ENCODE assay signal across 1 cellular context in the genomic region with DNA sequence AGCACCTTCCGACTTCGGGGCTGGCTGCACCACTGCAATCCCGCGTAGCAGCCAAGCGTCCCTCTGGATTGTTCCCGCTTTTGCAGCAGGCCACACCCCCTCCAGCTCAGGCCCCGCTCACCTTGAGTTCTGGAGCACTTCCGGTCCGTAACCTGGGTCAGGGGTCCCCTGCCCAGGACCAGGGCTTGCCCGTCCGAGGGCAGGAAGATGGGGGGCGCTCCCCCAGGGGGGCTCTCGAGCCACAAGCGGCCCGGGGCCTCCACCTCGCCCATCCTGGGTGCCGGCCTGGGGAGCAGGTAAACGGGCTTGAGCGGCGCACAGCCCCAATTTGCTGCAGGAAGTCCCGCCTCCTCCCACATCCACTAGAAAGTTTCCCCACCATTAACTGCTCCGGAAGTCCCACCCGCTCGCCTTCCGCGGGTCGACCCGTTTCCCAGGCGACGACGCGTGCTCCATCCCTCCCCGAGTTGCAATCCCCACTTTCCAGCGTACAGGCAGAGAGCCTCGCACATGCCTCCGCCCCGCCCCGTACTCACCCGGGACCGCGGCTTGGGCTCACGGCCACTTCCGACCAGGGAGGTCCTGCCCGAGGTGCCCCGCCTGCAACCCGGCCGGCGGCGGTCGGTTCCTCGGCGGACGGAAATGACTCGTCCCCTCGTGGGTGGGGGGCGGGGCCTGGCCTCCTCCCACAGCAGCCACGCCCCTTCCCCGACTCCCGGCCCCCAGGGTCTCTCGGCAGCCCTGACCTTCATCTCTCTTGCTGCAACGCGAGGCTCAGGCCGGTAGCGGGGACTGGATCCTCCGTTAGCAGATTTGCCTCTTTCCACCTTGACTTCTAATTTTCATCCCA.
TF ChIP-seq lines count a peak whose summit lies in the region.

Gene PNKP, minus strand, starts transcription at position 644 of the 850 bp plus-strand sequence. Its CDS starts 372 bp downstream, at position 272.

TF ChIP-seq in HEK293, 187 proteins besides CTCF, POLR2A, EP300 and RAD21 (continued from another document and continues in another):
- TF ChIP-seq, protein P1, sequence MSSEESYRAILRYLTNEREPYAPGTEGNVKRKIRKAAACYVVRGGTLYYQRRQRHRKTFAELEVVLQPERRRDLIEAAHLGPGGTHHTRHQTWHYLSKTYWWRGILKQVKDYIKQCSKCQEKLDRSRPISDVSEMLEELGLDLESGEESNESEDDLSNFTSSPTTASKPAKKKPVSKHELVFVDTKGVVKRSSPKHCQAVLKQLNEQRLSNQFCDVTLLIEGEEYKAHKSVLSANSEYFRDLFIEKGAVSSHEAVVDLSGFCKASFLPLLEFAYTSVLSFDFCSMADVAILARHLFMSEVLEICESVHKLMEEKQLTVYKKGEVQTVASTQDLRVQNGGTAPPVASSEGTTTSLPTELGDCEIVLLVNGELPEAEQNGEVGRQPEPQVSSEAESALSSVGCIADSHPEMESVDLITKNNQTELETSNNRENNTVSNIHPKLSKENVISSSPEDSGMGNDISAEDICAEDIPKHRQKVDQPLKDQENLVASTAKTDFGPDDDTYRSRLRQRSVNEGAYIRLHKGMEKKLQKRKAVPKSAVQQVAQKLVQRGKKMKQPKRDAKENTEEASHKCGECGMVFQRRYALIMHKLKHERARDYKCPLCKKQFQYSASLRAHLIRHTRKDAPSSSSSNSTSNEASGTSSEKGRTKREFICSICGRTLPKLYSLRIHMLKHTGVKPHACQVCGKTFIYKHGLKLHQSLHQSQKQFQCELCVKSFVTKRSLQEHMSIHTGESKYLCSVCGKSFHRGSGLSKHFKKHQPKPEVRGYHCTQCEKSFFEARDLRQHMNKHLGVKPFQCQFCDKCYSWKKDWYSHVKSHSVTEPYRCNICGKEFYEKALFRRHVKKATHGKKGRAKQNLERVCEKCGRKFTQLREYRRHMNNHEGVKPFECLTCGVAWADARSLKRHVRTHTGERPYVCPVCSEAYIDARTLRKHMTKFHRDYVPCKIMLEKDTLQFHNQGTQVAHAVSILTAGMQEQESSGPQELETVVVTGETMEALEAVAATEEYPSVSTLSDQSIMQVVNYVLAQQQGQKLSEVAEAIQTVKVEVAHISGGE (tag by site-specific recombination; conservative IDR thresholded peaks at IDR 0.05; ENCODE audit: low read depth) = peak; percentile 98
- TF ChIP-seq ZNF175 (tag by site-specific recombination; IDR thresholded peaks at IDR 0.05) (no peak), ZSCAN5A (tag by site-specific recombination; IDR thresholded peaks at IDR 0.05) (no peak), ZEB2 (tag by site-specific recombination; IDR thresholded peaks at IDR 0.05) (peak; percentile 87), MYNN (tag by site-specific recombination; IDR thresholded peaks at IDR 0.05; ENCODE audit: borderline replicate concordance) (no peak), WT1 (tag by site-specific recombination; IDR thresholded peaks at IDR 0.05) (no peak), BCL11A (tag by site-specific recombination; IDR thresholded peaks at IDR 0.05; ENCODE audit: low read depth) (no peak), ZNF19 (tag by site-specific recombination; IDR thresholded peaks at IDR 0.05; ENCODE audit: low read depth) (no peak), ZNF548 (tag by site-specific recombination; IDR thresholded peaks at IDR 0.05) (no peak), ZFP37 (tag by site-specific recombination; IDR thresholded peaks at IDR 0.05) (no peak), ZNF292 (tag by site-specific recombination; IDR thresholded peaks at IDR 0.05; ENCODE audit: borderline replicate concordance, low read depth) (no peak), ZNF354C (tag by site-specific recombination; IDR thresholded peaks at IDR 0.05; ENCODE audit: borderline replicate concordance, low read depth) (no peak), ZBTB1 (tag by site-specific recombination; IDR thresholded peaks at IDR 0.05) (no peak), KLF10 (tag by site-specific recombination; IDR thresholded peaks at IDR 0.05) (peak; percentile 88), TSHZ1 (tag by site-specific recombination; IDR thresholded peaks at IDR 0.05; ENCODE audit: borderline replicate concordance) (no peak), ZNF157 (tag by site-specific recombination; IDR thresholded peaks at IDR 0.05) (no peak), ZNF324 (tag by site-specific recombination; IDR thresholded peaks at IDR 0.05) (no peak), ZNF626 (tag by site-specific recombination; IDR thresholded peaks at IDR 0.05) (no peak), ZNF555 (tag by site-specific recombination; conservative IDR thresholded peaks at IDR 0.05) (no peak), ZNF302 (tag by site-specific recombination; IDR thresholded peaks at IDR 0.05; ENCODE audit: low read depth) (no peak), ZBTB20 (tag by site-specific recombination; IDR thresholded peaks at IDR 0.05) (peak; percentile 87; the same call in 1 of the 2 replicates), ZNF350 (tag by site-specific recombination; IDR thresholded peaks at IDR 0.05) (no peak), GLIS1 (tag by site-specific recombination; IDR thresholded peaks at IDR 0.05) (peak; percentile 91), GLI2 (tag by site-specific recombination; IDR thresholded peaks at IDR 0.05; ENCODE audit: borderline replicate concordance, low read depth) (no peak), ZNF148 (tag by site-specific recombination; IDR thresholded peaks at IDR 0.05; ENCODE audit: borderline replicate concordance) (no peak), ZNF501 (tag by site-specific recombination; IDR thresholded peaks at IDR 0.05) (peak; percentile 78; the same call in 1 of the 2 replicates), ZNF670 (tag by site-specific recombination; IDR thresholded peaks at IDR 0.05; ENCODE audit: low read depth) (no peak), ZNF391 (tag by site-specific recombination; IDR thresholded peaks at IDR 0.05; ENCODE audit: borderline replicate concordance, low read depth) (0 out of 2 replicates have a peak, but pooled peaks have one; percentile 64), BCL6B (tag by site-specific recombination; IDR thresholded peaks at IDR 0.05) (0 out of 2 replicates have a peak, but pooled peaks have one; percentile 45), ZNF658 (tag by site-specific recombination; IDR thresholded peaks at IDR 0.05) (no peak), ZNF416 (tag by site-specific recombination; IDR thresholded peaks at IDR 0.05) (no peak), ZNF76 (tag by site-specific recombination; IDR thresholded peaks at IDR 0.05; ENCODE audit: borderline replicate concordance, low read depth) (peak; percentile 44; the same call in 1 of the 2 replicates), OSR2 (tag by site-specific recombination; IDR thresholded peaks at IDR 0.05) (no peak), YY1 (tag by site-specific recombination; IDR thresholded peaks at IDR 0.05) (no peak), ZNF202 (tag by site-specific recombination; IDR thresholded peaks at IDR 0.05; ENCODE audit: borderline replicate concordance) (no peak), ZNF155 (tag by site-specific recombination; IDR thresholded peaks at IDR 0.05) (no peak), ZNF654 (tag by site-specific recombination; IDR thresholded peaks at IDR 0.05; ENCODE audit: low read depth) (no peak), GLIS2 (tag by site-specific recombination; IDR thresholded peaks at IDR 0.05) (peak; percentile 90), KLF9 (tag by site-specific recombination; IDR thresholded peaks at IDR 0.05; ENCODE audit: low read depth) (peak; percentile 100), ZNF529 (tag by site-specific recombination; IDR thresholded peaks at IDR 0.05; ENCODE audit: insufficient replicate concordance) (no peak), ZNF24 (tag by site-specific recombination; IDR thresholded peaks at IDR 0.05) (no peak), ZNF10 (tag by site-specific recombination; IDR thresholded peaks at IDR 0.05) (no peak)
- TF ChIP-seq, protein P2, sequence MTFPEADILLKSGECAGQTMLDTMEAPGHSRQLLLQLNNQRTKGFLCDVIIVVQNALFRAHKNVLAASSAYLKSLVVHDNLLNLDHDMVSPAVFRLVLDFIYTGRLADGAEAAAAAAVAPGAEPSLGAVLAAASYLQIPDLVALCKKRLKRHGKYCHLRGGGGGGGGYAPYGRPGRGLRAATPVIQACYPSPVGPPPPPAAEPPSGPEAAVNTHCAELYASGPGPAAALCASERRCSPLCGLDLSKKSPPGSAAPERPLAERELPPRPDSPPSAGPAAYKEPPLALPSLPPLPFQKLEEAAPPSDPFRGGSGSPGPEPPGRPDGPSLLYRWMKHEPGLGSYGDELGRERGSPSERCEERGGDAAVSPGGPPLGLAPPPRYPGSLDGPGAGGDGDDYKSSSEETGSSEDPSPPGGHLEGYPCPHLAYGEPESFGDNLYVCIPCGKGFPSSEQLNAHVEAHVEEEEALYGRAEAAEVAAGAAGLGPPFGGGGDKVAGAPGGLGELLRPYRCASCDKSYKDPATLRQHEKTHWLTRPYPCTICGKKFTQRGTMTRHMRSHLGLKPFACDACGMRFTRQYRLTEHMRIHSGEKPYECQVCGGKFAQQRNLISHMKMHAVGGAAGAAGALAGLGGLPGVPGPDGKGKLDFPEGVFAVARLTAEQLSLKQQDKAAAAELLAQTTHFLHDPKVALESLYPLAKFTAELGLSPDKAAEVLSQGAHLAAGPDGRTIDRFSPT (tag by site-specific recombination; IDR thresholded peaks at IDR 0.05) = peak; percentile 47; the same call in 1 of the 2 replicates
- TF ChIP-seq, protein P3, sequence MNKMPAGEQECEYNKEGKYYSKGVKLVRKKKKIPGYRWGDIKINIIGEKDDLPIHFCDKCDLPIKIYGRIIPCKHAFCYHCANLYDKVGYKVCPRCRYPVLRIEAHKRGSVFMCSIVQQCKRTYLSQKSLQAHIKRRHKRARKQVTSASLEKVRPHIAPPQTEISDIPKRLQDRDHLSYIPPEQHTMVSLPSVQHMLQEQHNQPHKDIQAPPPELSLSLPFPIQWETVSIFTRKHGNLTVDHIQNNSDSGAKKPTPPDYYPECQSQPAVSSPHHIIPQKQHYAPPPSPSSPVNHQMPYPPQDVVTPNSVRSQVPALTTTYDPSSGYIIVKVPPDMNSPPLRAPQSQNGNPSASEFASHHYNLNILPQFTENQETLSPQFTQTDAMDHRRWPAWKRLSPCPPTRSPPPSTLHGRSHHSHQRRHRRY (tag by site-specific recombination; IDR thresholded peaks at IDR 0.05) = no peak
- TF ChIP-seq, protein P4, sequence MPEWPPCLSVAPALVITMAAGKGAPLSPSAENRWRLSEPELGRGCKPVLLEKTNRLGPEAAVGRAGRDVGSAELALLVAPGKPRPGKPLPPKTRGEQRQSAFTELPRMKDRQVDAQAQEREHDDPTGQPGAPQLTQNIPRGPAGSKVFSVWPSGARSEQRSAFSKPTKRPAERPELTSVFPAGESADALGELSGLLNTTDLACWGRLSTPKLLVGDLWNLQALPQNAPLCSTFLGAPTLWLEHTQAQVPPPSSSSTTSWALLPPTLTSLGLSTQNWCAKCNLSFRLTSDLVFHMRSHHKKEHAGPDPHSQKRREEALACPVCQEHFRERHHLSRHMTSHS (tag by site-specific recombination; IDR thresholded peaks at IDR 0.05) = no peak
